9 cellular contexts compared by ENCODE assay signal in genomic region chr2:88600038-88600465, GRCh38. TPM values are rescaled to one million over a fixed set of nuclear protein-coding genes. Genes with fewer than 3 reads are reported as not detected.
DNase-seq lines count a peak whose midpoint lies in the region; ATAC-seq and TF ChIP-seq lines count a peak whose summit lies in the region.
"Had no signal": no experiment of that assay in that cellular context is flagged by ENCODE, and none has a peak within 500 bp of the region (broad histone marks: within the 10 kb centered on the region; RNA-seq: fewer than 3 reads in every experiment).

No MANE protein-coding gene starts in this region.

- no peak for TF ChIP-seq RAD21 in HCT116 (IDR thresholded peaks at IDR 0.05; ENCODE audit: low read depth)

- peaks cover 13% of the 10 kb centered on the region for H3K36me3 Mint-ChIP-seq in T-cell
- H3K36me3 Mint-ChIP-seq in MCF 10A (ENCODE audit: insufficient read depth, unreplicated experiment) = peaks cover 5% of the 10 kb centered on the region

- peak overlapping the region; percentile 54 for H3K4me2 ChIP-seq in HCT116 (ENCODE audit: low read length)

- 0 out of 2 replicates have a peak, but pooled peaks cover 3% of the 10 kb centered on the region for H4K20me1 ChIP-seq in HCT116 (ENCODE audit: insufficient read depth)

- H2AFZ ChIP-seq in HCT116 (ENCODE audit: low read depth, low read length, poor library complexity, severe bottlenecking) = no peak overlapping the region

- CTCF ChIA-PET in HCT116 (lab: Charles Lee) = interaction anchor here (1.1 kb wide), 1 partner anchor 70 kb away, joined by 9 read pairs; no protein-coding TSS in a partner anchor
- CTCF ChIA-PET in T-cell (lab: Charles Lee) = interaction anchor here in 1 of 2 donors (0.9 to 1.0 kb wide), 2 partner anchors 70 to 72 kb away, joined by 3 to 9 read pairs; no protein-coding TSS in a partner anchor
- CTCF ChIA-PET in MCF 10A (lab: Yijun Ruan, JAX) = interaction anchor here (0.7 to 2.0 kb wide), 5 partner anchors 8 to 150 kb away, joined by 3 to 12 read pairs (median 3); no protein-coding TSS in a partner anchor

- no peak for TF ChIP-seq CTCF in HCT116 (IDR thresholded peaks at IDR 0.05 in 2 of 3, conservative IDR thresholded peaks at IDR 0.05 in 1 of 3; ENCODE audit: borderline replicate concordance in 1 of 3, insufficient read depth in 1 of 3, low read depth in 2 of 3, low read length in 2 of 3)
- TF ChIP-seq CTCF in MCF 10A (IDR thresholded peaks at IDR 0.05; ENCODE audit: unreplicated experiment) = no peak

- H3K27me3 Mint-ChIP-seq in T-cell (no peaks in the 10 kb centered on the region), MCF 10A (ENCODE audit: insufficient read depth, unreplicated experiment) (no peaks in the 10 kb centered on the region)

- H3K27me3 ChIP-seq in HCT116 (ENCODE audit: insufficient read depth, low read length) = no peaks in the 10 kb centered on the region

- H3K4me3 Mint-ChIP-seq in T-cell = no peak overlapping the region
- no peak overlapping the region for H3K4me3 Mint-ChIP-seq in MCF 10A (ENCODE audit: unreplicated experiment)

- H3K9me3 ChIP-seq in HCT116 (ENCODE audit: control insufficient read depth in 1 of 2, insufficient read depth in 1 of 2, low read depth in 1 of 2, low read length in 2 of 2) = no peaks in the 10 kb centered on the region

- H3K27ac Mint-ChIP-seq in T-cell (peak overlapping the region; percentile 63 to 73), MCF 10A (ENCODE audit: low read depth, unreplicated experiment) (no peak overlapping the region)

- H3K9ac ChIP-seq in HCT116 (ENCODE audit: low read length) = no peak overlapping the region

- H3K36me3 ChIP-seq in HCT116 (ENCODE audit: control insufficient read depth in 1 of 2, insufficient read depth in 2 of 2, low read length in 2 of 2) = no peaks in the 10 kb centered on the region

- ATAC-seq in HCT116 = peak; percentile 99
- ATAC-seq in T-cell (replicated peaks in 1 of 4) = peak; percentile 93 to 99 (median 96)

- no peak overlapping the region for H3K27ac ChIP-seq in HCT116 (ENCODE audit: low read depth, low read length)
- H3K27ac ChIP-seq: C4-2B had no signal

- no peak overlapping the region; a peak in 1 of 4 replicates for H3K4me3 ChIP-seq in HCT116 (replicated peaks in 1 of 2; ENCODE audit: low read depth in 1 of 2, low read length in 2 of 2)

- POLR2A ChIA-PET in HCT116 (lab: Charles Lee) (interaction anchor here (0.6 to 0.9 kb wide), 2 partner anchors 28 to 584 kb away, joined by 3 to 4 read pairs; partner anchors contain the start of genes EIF2AK3 and RNU2-63P), T-cell (lab: Charles Lee) (interaction anchor here (0.6 to 0.8 kb wide), 3 partner anchors 28 to 1525 kb away, joined by 3 to 5 read pairs (median 3); no protein-coding TSS in a partner anchor), MCF 10A (lab: Yijun Ruan, JAX) (interaction anchor here (0.6 to 2.2 kb wide), 12 partner anchors 8 to 91 kb away, joined by 3 to 49 read pairs (median 6); partner anchors contain the start of genes EIF2AK3 and RPIA)

- DNase-seq in NCI-H187 treated with DMSO at 0.1 percent for 48 hours (lab: John Stamatoyannopoulos, UW) = peak; percentile 38
- no peak for DNase-seq in NCI-H187 (lab: John Stamatoyannopoulos, UW)
- DNase-seq in HCT116 (ENCODE audit: low read depth, low spot score) = peak; percentile 97
- peak; percentile 96 for DNase-seq in M059J (ENCODE audit: low read depth)
- peak in 26 of 34 experiments; percentile 0 to 52 (median 19) for DNase-seq in T-cell
- DNase-seq in MCF 10A (ENCODE audit: unreplicated experiment) = peak; percentile 93
- peak; percentile 99 for DNase-seq in iris pigment epithelial cell (ENCODE audit: low read depth)
- peak; percentile 3 for DNase-seq in stimulated activated CD4-positive, alpha-beta T cell treated with anti-CD3 and anti-CD28 coated beads, Interleukin-4, amount 100 ng/mL, for 1 hour

- no TSS peak for BruUV-seq in HCT116 (replicated peaks; lab: Mats Ljungman, UMichigan)
- no TSS peak for BruUV-seq in MCF 10A (replicated peaks; lab: Mats Ljungman, UMichigan)

- no peaks in the 10 kb centered on the region for H3K9me3 Mint-ChIP-seq in T-cell
- no peaks in the 10 kb centered on the region for H3K9me3 Mint-ChIP-seq in MCF 10A (ENCODE audit: unreplicated experiment)

- intact Hi-C loops in HCT116 (cut with micrococcal nuclease) = no loop called here
- intact Hi-C loops in MCF 10A (cut with micrococcal nuclease) = loop anchor here (1.0 kb wide), 1 partner anchor 27 kb away; the partner anchor contains the start of gene EIF2AK3

- no peaks in the 10 kb centered on the region for H3K9me2 ChIP-seq in HCT116 (ENCODE audit: insufficient read depth)

- H3K4me1 ChIP-seq in HCT116 (ENCODE audit: control insufficient read depth in 1 of 2, insufficient read depth in 2 of 2, low read length in 2 of 2) = peaks cover 20 to 37% of the 10 kb centered on the region in 2 experiments

- H3K79me2 ChIP-seq in HCT116 (ENCODE audit: insufficient read depth, low read length) = no peaks in the 10 kb centered on the region

- H3K4me1 Mint-ChIP-seq in T-cell (peaks cover 48 to 60% (median 59%) of the 10 kb centered on the region in 3 donors), MCF 10A (ENCODE audit: insufficient read depth, unreplicated experiment) (peaks cover 15% of the 10 kb centered on the region)

- TF ChIP-seq POLR2A in HCT116 (IDR thresholded peaks at IDR 0.05; ENCODE audit: borderline replicate concordance, extremely low read depth, insufficient read depth, insufficient read length) = no peak

- RAD21 ChIA-PET in HCT116 (lab: Charles Lee; ENCODE audit: low non-redundant PET in 1 of 2, low total read pairs in 2 of 2, uncharacterized antibody in 2 of 2, unreplicated experiment in 2 of 2) = no interaction called here

TF ChIP-seq in HCT116, 20 proteins besides CTCF, POLR2A, EP300 and RAD21 (continues in another document):
- TF ChIP-seq FOSL1 (IDR thresholded peaks at IDR 0.05; ENCODE audit: low read depth) = peak; percentile 96
- no peak for TF ChIP-seq EZH2phosphoT487 (IDR thresholded peaks at IDR 0.05; ENCODE audit: borderline replicate concordance)
- TF ChIP-seq SP1 (IDR thresholded peaks at IDR 0.05; ENCODE audit: low read depth) = peak; percentile 88
- no peak for TF ChIP-seq ZBTB33 (IDR thresholded peaks at IDR 0.05; ENCODE audit: extremely low read depth, insufficient replicate concordance, low read length)
- peak; percentile 98 for TF ChIP-seq ATF3 (IDR thresholded peaks at IDR 0.05)
- peak; percentile 97 for TF ChIP-seq JUND (IDR thresholded peaks at IDR 0.05)
- peak; percentile 18; the same call in 1 of the 2 replicates for TF ChIP-seq EGR1 (IDR thresholded peaks at IDR 0.05; ENCODE audit: low read depth)
- no peak for TF ChIP-seq YY1 (IDR thresholded peaks at IDR 0.05; ENCODE audit: extremely low read depth, insufficient replicate concordance, low read depth, low read length)
- TF ChIP-seq TCF7L2 (IDR thresholded peaks at IDR 0.05; ENCODE audit: borderline replicate concordance, extremely low read depth, insufficient read depth, insufficient read length) = peak; percentile 24
- peak; percentile 87 for TF ChIP-seq CBX3 (IDR thresholded peaks at IDR 0.05; ENCODE audit: low read depth)
- peak; percentile 92 for TF ChIP-seq CEBPB (IDR thresholded peaks at IDR 0.05; ENCODE audit: low read depth)
- TF ChIP-seq SIN3A (IDR thresholded peaks at IDR 0.05; ENCODE audit: low read depth) = peak; percentile 96
- peak; percentile 37; the same call in 1 of the 2 replicates for TF ChIP-seq POLR2AphosphoS5 (IDR thresholded peaks at IDR 0.05; ENCODE audit: low read depth, low read length)
- peak; percentile 84 for TF ChIP-seq SRF (IDR thresholded peaks at IDR 0.05; ENCODE audit: low read depth)
- TF ChIP-seq ZNF274 (IDR thresholded peaks at IDR 0.05; ENCODE audit: low read depth, low read length) = no peak
- TF ChIP-seq ELF1 (IDR thresholded peaks at IDR 0.05; ENCODE audit: borderline replicate concordance, low read depth) = no peak
- TF ChIP-seq MAX (IDR thresholded peaks at IDR 0.05) = peak; percentile 80
- no peak for TF ChIP-seq EZH2 (IDR thresholded peaks at IDR 0.05)

RNA-seq across cellular contexts. Expression of gene EIF2AK3, which starts 27.2 kb away (rescaled TPM):
- total RNA-seq in HCT116 (2021; ENCODE audit: unreplicated experiment) (8.9 TPM), T-cell (10 to 100 TPM; 20.3 to 33.8 (median 25.6) TPM), MCF 10A (2022) (21.6 and 21.8 TPM in 2 replicates)
- polyA plus RNA-seq in HCT116 (2012) = 6.0 and 9.7 TPM in 2 replicates
- total RNA-seq in M059J (2014; rRNA removed; shearing (Covaris generic)) = 17.8 and 24.3 TPM in 2 replicates

Comparison
In these comparisons a context has a peak if more than half of its experiments do, and no peak if none do; other contexts are left out.
1. DNase-seq: peak in NCI-H187 treated with DMSO at 0.1 percent for 48 hours (single experiment), HCT116 (single experiment), M059J (single experiment), T-cell (26 of 34), MCF 10A (single experiment), iris pigment epithelial cell (single experiment) and stimulated activated CD4-positive, alpha-beta T cell treated with anti-CD3 and anti-CD28 coated beads, Interleukin-4, amount 100 ng/mL, for 1 hour (single experiment); none in NCI-H187 (0 of 2).